In genomic region chr6:14984454-14984853, GRCh38 we compare ENCODE assay signal across 9 cellular contexts.
DNase-seq lines count a peak whose midpoint lies in the region; ATAC-seq, FAIRE-seq and TF ChIP-seq lines count a peak whose summit lies in the region.
"Had no signal": no experiment of that assay in that cellular context is flagged by ENCODE, and none has a peak within 500 bp of the region (broad histone marks: within the 10 kb centered on the region; RNA-seq: fewer than 3 reads in every experiment).

No MANE protein-coding gene starts in this region.

- H3K9me3 ChIP-seq in A549 = no peaks in the 10 kb centered on the region
- no peaks in the 10 kb centered on the region for H3K9me3 ChIP-seq in MG63

- 42% methylated on average over 7 of the region's 7 CpGs for WGBS in A549 (ENCODE audit: missing lambda C conversion rate)

- DNase-seq in A549 (ENCODE audit: low read depth in 1 of 2, low spot score in 1 of 2) (peak in 1 of 2 experiments; percentile 9), MG63 (peak; percentile 28), mesothelial cell of epicardium (ENCODE audit: low spot score in 2 of 2, unreplicated experiment in 2 of 2) (no peak), HT-29 (ENCODE audit: low spot score) (no peak), GM19238 (ENCODE audit: insufficient read length, low spot score) (no peak), NCI-H2227 treated with DMSO at 0.1 percent for 48 hours (lab: John Stamatoyannopoulos, UW) (no peak), GDM1 (lab: John Stamatoyannopoulos, UW) (no peak)
- DNase-seq: SIG-M5 had no signal

- ATAC-seq in A549 = no peak; a peak in 1 of 6 replicates

- FAIRE-seq in A549 (lab: Jason Lieb, UNC) = no peak

- no peaks in the 10 kb centered on the region for H3K27me3 Mint-ChIP-seq in dendritic cell treated with granulocyte-macrophage colony-stimulating factor and Interleukin-4, amounts not matched to agents 40 ng/mL and 50 ng/mL, for 4 days
- no peaks in the 10 kb centered on the region for H3K27me3 Mint-ChIP-seq in mesothelial cell of epicardium (ENCODE audit: low read depth)

- H3K36me3 ChIP-seq in MG63 = no peaks in the 10 kb centered on the region

- no peak for TF ChIP-seq RAD21 in A549 (conservative IDR thresholded peaks at IDR 0.05 in 1 of 2, IDR thresholded peaks at IDR 0.05 in 1 of 2)

- no peaks in the 10 kb centered on the region for H3K36me3 Mint-ChIP-seq in dendritic cell treated with granulocyte-macrophage colony-stimulating factor and Interleukin-4, amounts not matched to agents 40 ng/mL and 50 ng/mL, for 4 days (ENCODE audit: low read depth)
- no peaks in the 10 kb centered on the region for H3K36me3 Mint-ChIP-seq in mesothelial cell of epicardium

- intact Hi-C loops in dendritic cell treated with granulocyte-macrophage colony-stimulating factor and Interleukin-4, amounts not matched to agents 40 ng/mL and 50 ng/mL, for 4 days (cut with micrococcal nuclease) = no loop called here

- H3K9me3 Mint-ChIP-seq in dendritic cell treated with granulocyte-macrophage colony-stimulating factor and Interleukin-4, amounts not matched to agents 40 ng/mL and 50 ng/mL, for 4 days = no peaks in the 10 kb centered on the region
- H3K9me3 Mint-ChIP-seq in mesothelial cell of epicardium = no peaks in the 10 kb centered on the region

- H3K4me2 ChIP-seq in A549 = peak overlapping the region; percentile 19; the same call in 1 of the 3 replicates

- H3K27ac Mint-ChIP-seq in dendritic cell treated with granulocyte-macrophage colony-stimulating factor and Interleukin-4, amounts not matched to agents 40 ng/mL and 50 ng/mL, for 4 days = peak overlapping the region; percentile 72
- H3K27ac Mint-ChIP-seq in mesothelial cell of epicardium = peak overlapping the region; percentile 5

- TF ChIP-seq CTCF in A549 (IDR thresholded peaks at IDR 0.05) (no peak), mesothelial cell of epicardium (IDR thresholded peaks at IDR 0.05; ENCODE audit: unreplicated experiment) (no peak)

- POLR2A ChIA-PET in A549 (lab: Yijun Ruan, JAX) = no interaction called here

- no peak overlapping the region for H3K4me3 Mint-ChIP-seq in dendritic cell treated with granulocyte-macrophage colony-stimulating factor and Interleukin-4, amounts not matched to agents 40 ng/mL and 50 ng/mL, for 4 days
- H3K4me3 Mint-ChIP-seq in mesothelial cell of epicardium = no peak overlapping the region

- peaks cover 54% of the 10 kb centered on the region for H3K4me1 Mint-ChIP-seq in dendritic cell treated with granulocyte-macrophage colony-stimulating factor and Interleukin-4, amounts not matched to agents 40 ng/mL and 50 ng/mL, for 4 days (ENCODE audit: low read depth)
- peaks cover 23% of the 10 kb centered on the region for H3K4me1 Mint-ChIP-seq in mesothelial cell of epicardium

- no peak for TF ChIP-seq POLR2A in A549 (IDR thresholded peaks at IDR 0.05; ENCODE audit: low read length)

- H3K4me1 ChIP-seq in A549 = peaks cover 10% of the 10 kb centered on the region; the same call in 2 of the 3 replicates

- no peak for TF ChIP-seq EP300 in A549 (IDR thresholded peaks at IDR 0.05)

- no peak overlapping the region for H3K27ac ChIP-seq in A549

- no peak overlapping the region for H3K4me3 ChIP-seq in A549
- no peak overlapping the region for H3K4me3 ChIP-seq in MG63

- H3K27me3 ChIP-seq in MG63 = no peaks in the 10 kb centered on the region

- CTCF ChIA-PET in A549 (lab: Yijun Ruan, JAX) = no interaction called here

TF ChIP-seq in A549, 52 proteins besides CTCF, POLR2A, EP300 and RAD21:
- peak; percentile 20; the same call in 1 of the 2 replicates for TF ChIP-seq USF2 (IDR thresholded peaks at IDR 0.05)
- TF ChIP-seq BHLHE40 (IDR thresholded peaks at IDR 0.05; ENCODE audit: low read depth, low read length) = no peak
- no peak for TF ChIP-seq RCOR1 (IDR thresholded peaks at IDR 0.05; ENCODE audit: low read depth, low read length)
